Comparison of ENCODE assay signal across 11 cellular contexts in the genomic region with DNA sequence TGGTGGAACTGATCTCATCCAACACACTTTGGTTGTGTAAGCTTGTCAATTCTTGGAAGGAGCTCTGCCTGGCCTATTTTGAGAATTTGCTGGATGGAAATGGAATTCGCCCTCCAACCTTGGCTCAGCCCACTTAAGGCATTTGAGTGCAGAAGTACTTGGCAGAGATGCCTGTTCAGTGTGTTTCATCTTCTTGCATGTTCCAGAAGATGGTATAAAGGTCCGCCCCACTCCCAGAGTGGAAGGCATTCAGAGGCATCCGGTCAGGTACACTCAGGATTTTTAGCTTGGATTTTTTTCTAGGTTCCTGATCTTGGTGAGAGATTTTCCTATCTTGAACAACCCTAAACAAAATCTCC.
DNase-seq lines count a peak whose midpoint lies in the region; ATAC-seq, FAIRE-seq and TF ChIP-seq lines count a peak whose summit lies in the region.
"Had no signal": no experiment of that assay in that cellular context is flagged by ENCODE, and none has a peak within 500 bp of the region (broad histone marks: within the 10 kb centered on the region; RNA-seq: fewer than 3 reads in every experiment).

No MANE protein-coding gene starts in this region.

- H3K4me3 ChIP-seq in K562 (no peak overlapping the region), left ventricle myocardium inferior (no peak overlapping the region), skin epidermis (no peak overlapping the region)
- H3K4me3 ChIP-seq: SJCRH30 had no signal

- no peak for TF ChIP-seq POLR2A in K562 (conservative IDR thresholded peaks at IDR 0.05)

- H3K4me1 Mint-ChIP-seq in activated CD8-positive, alpha-beta memory T cell treated with anti-CD3 and anti-CD28 coated beads, Interleukin-2, amount 10 ng/mL, durations not matched to agents 7 days and 5 days: no peaks in the 10 kb centered on the region
- H3K4me1 Mint-ChIP-seq: activated naive CD4-positive, alpha-beta T cell treated with anti-CD3 and anti-CD28 coated beads, Interleukin-2, amount 50 U/mL, for 24 hours had no signal

- POLR2A ChIA-PET in K562 (lab: Yijun Ruan, JAX): interaction anchor here (1.0 to 1.3 kb wide), 2 partner anchors 11 to 13 kb away, joined by 3 read pairs; no protein-coding TSS in a partner anchor

- H4K20me1 ChIP-seq in K562 (replicated peaks; ENCODE audit: control insufficient read depth, insufficient read depth, low read length): no peaks in the 10 kb centered on the region

- H3K4me2 ChIP-seq in K562 (ENCODE audit: insufficient read depth, low read length): no peak overlapping the region; the same call in 1 of the 2 replicates

- H3K79me2 ChIP-seq in K562 (ENCODE audit: control insufficient read depth, insufficient read depth, low read length): peaks cover 9% of the 10 kb centered on the region

- intact Hi-C loops in K562 (cut with micrococcal nuclease): loop anchor here (2.0 kb wide), 2 partner anchors 22 to 52 kb away; no protein-coding TSS in a partner anchor
- intact Hi-C loops in left ventricle myocardium inferior (cut with micrococcal nuclease): no loop called here

- no peak overlapping the region for H3K27ac Mint-ChIP-seq in activated CD8-positive, alpha-beta memory T cell treated with anti-CD3 and anti-CD28 coated beads, Interleukin-2, amount 10 ng/mL, durations not matched to agents 7 days and 5 days
- H3K27ac Mint-ChIP-seq: activated CD4-positive, alpha-beta memory T cell treated with anti-CD3 and anti-CD28 coated beads for 36 hours; activated naive CD4-positive, alpha-beta T cell treated with anti-CD3 and anti-CD28 coated beads, Interleukin-2, amount 50 U/mL, for 24 hours had no signal

- no peaks in the 10 kb centered on the region for H3K9me3 Mint-ChIP-seq in activated CD8-positive, alpha-beta memory T cell treated with anti-CD3 and anti-CD28 coated beads, Interleukin-2, amount 10 ng/mL, durations not matched to agents 7 days and 5 days (ENCODE audit: low read depth)
- H3K9me3 Mint-ChIP-seq: activated CD4-positive, alpha-beta memory T cell treated with anti-CD3 and anti-CD28 coated beads for 36 hours had no signal

- H3K27ac ChIP-seq in K562 (ENCODE audit: extremely low read depth, low read depth, low read length) (peak overlapping the region; percentile 80; the same call in 2 of the 3 replicates), left ventricle myocardium inferior (replicated peaks) (peak overlapping the region; percentile 81), skin epidermis (peak overlapping the region in 16 of 21 experiments; percentile 5 to 82 (median 66))
- H3K27ac ChIP-seq: SJCRH30 had no signal

- no peak for FAIRE-seq in K562 (lab: Jason Lieb, UNC)

- no peaks in the 10 kb centered on the region for H3K36me3 Mint-ChIP-seq in activated CD8-positive, alpha-beta memory T cell treated with anti-CD3 and anti-CD28 coated beads, Interleukin-2, amount 10 ng/mL, durations not matched to agents 7 days and 5 days
- H3K36me3 Mint-ChIP-seq: activated CD4-positive, alpha-beta memory T cell treated with anti-CD3 and anti-CD28 coated beads for 36 hours; activated naive CD4-positive, alpha-beta T cell treated with anti-CD3 and anti-CD28 coated beads, Interleukin-2, amount 50 U/mL, for 24 hours had no signal

- no peak for TF ChIP-seq EP300 in K562 (IDR thresholded peaks at IDR 0.05; ENCODE audit: low read length)

- H3K4me1 ChIP-seq in K562 (replicated peaks in 1 of 2; ENCODE audit: control insufficient read depth in 2 of 2, insufficient read depth in 2 of 2, low read length in 2 of 2): peaks cover 40 to 67% of the 10 kb centered on the region in 2 experiments
- peaks cover 26% of the 10 kb centered on the region for H3K4me1 ChIP-seq in left ventricle myocardium inferior
- H3K4me1 ChIP-seq: SJCRH30 had no signal

- H2AFZ ChIP-seq in K562 (ENCODE audit: low read depth, low read length): no peak overlapping the region

- CTCF ChIA-PET in K562 (lab: Yijun Ruan, JAX; ENCODE audit: low intra/inter-chr PET ratio): no interaction called here
- CTCF ChIA-PET in activated CD8-positive, alpha-beta memory T cell treated with anti-CD3 and anti-CD28 coated beads, Interleukin-2, amount 10 ng/mL, durations not matched to agents 7 days and 5 days (lab: Charles Lee): no interaction called here

- H3K9me3 ChIP-seq in K562 (replicated peaks; ENCODE audit: control insufficient read depth, insufficient read depth, low read depth, low read length) (no peaks in the 10 kb centered on the region), left ventricle myocardium inferior (replicated peaks) (peaks cover 15% of the 10 kb centered on the region)
- H3K9me3 ChIP-seq: SJCRH30 had no signal

- H3K36me3 ChIP-seq in K562 (ENCODE audit: control insufficient read depth, insufficient read depth, low read length): 0 out of 3 replicates have a peak, but pooled peaks cover 4% of the 10 kb centered on the region
- no peaks in the 10 kb centered on the region for H3K36me3 ChIP-seq in left ventricle myocardium inferior
- H3K36me3 ChIP-seq: SJCRH30 had no signal

- 75% methylated on average over 3 of the region's 3 CpGs for WGBS in K562 (ENCODE audit: insufficient coverage, low coverage, missing lambda C conversion rate)

- TF ChIP-seq CTCF in K562 (IDR thresholded peaks at IDR 0.05 in 2 of 3, conservative IDR thresholded peaks at IDR 0.05 in 1 of 3; ENCODE audit: insufficient read depth in 2 of 3, low read depth in 1 of 3, low read length in 3 of 3): no peak
- TF ChIP-seq CTCF in left ventricle myocardium inferior (IDR thresholded peaks at IDR 0.05; ENCODE audit: borderline replicate concordance): no peak

- in situ Hi-C loops in K562 (cut with MboI): no loop called here

- 0 out of 4 replicates have a peak overlapping the region, but pooled peaks of 1 of the 2 experiments have one; percentile 43 for H3K9ac ChIP-seq in K562 (ENCODE audit: insufficient read depth in 1 of 2, low read depth in 2 of 2, low read length in 2 of 2)

- H3K27me3 ChIP-seq in K562 (ENCODE audit: control insufficient read depth in 2 of 2, insufficient read depth in 2 of 2, low read length in 2 of 2): no peaks in the 10 kb centered on the region
- no peaks in the 10 kb centered on the region for H3K27me3 ChIP-seq in left ventricle myocardium inferior (ENCODE audit: low read depth)
- H3K27me3 ChIP-seq: SJCRH30 had no signal

- H3K4me3 Mint-ChIP-seq in activated CD8-positive, alpha-beta memory T cell treated with anti-CD3 and anti-CD28 coated beads, Interleukin-2, amount 10 ng/mL, durations not matched to agents 7 days and 5 days: no peak overlapping the region
- H3K4me3 Mint-ChIP-seq: activated CD4-positive, alpha-beta memory T cell treated with anti-CD3 and anti-CD28 coated beads for 36 hours; activated naive CD4-positive, alpha-beta T cell treated with anti-CD3 and anti-CD28 coated beads, Interleukin-2, amount 50 U/mL, for 24 hours had no signal

- BruUV-seq in K562 (replicated peaks; lab: Mats Ljungman, UMichigan): no TSS peak

- no peak for TF ChIP-seq RAD21 in K562 (CRISPR knock-in tag; conservative IDR thresholded peaks at IDR 0.05 in 1 of 2, IDR thresholded peaks at IDR 0.05 in 1 of 2)

- peaks cover 31% of the 10 kb centered on the region for H3K27me3 Mint-ChIP-seq in activated CD8-positive, alpha-beta memory T cell treated with anti-CD3 and anti-CD28 coated beads, Interleukin-2, amount 10 ng/mL, durations not matched to agents 7 days and 5 days

- H3K9me1 ChIP-seq in K562 (ENCODE audit: control insufficient read depth, insufficient read depth, low read length): no peaks in the 10 kb centered on the region

- no peak for ATAC-seq in K562
- no peak for ATAC-seq in activated CD8-positive, alpha-beta memory T cell treated with anti-CD3 and anti-CD28 coated beads, Interleukin-2, amount 10 ng/mL, durations not matched to agents 7 days and 5 days

- DNase-seq in EH (ENCODE audit: low read depth) (peak; percentile 84), K562 (ENCODE audit: extremely low read depth in 1 of 4, low spot score in 3 of 4) (no peak), left ventricle myocardium inferior (no peak), occipital lobe (lab: John Stamatoyannopoulos, UW) (no peak), islet precursor cell (no peak)
- DNase-seq in stimulated activated CD4-positive, alpha-beta T cell treated with anti-CD3 and anti-CD28 coated beads, Interleukin-4, amount 100 ng/mL, for 24 hours: no peak
- DNase-seq in activated CD8-positive, alpha-beta memory T cell treated with anti-CD3 and anti-CD28 coated beads, Interleukin-2, amount 10 ng/mL, durations not matched to agents 7 days and 5 days: no peak
- DNase-seq: activated CD4-positive, alpha-beta memory T cell treated with anti-CD3 and anti-CD28 coated beads for 36 hours; SJCRH30 had no signal

TF ChIP-seq in K562, 482 proteins besides CTCF, POLR2A, EP300 and RAD21 (continues in another document):
- TF ChIP-seq TCF7L2 (IDR thresholded peaks at IDR 0.05; ENCODE audit: low read depth, low read length): no peak
- no peak for TF ChIP-seq ZC3H4 (CRISPR knock-in tag; IDR thresholded peaks at IDR 0.05; ENCODE audit: borderline replicate concordance)
- peak; percentile 1 for TF ChIP-seq POLR2B (IDR thresholded peaks at IDR 0.05; ENCODE audit: low read depth, partially characterized antibody)
- TF ChIP-seq ETV6 (IDR thresholded peaks at IDR 0.05; ENCODE audit: borderline replicate concordance in 1 of 2, low read depth in 2 of 2, low read length in 1 of 2): no peak
- no peak for TF ChIP-seq ETV6 (CRISPR knock-in tag; IDR thresholded peaks at IDR 0.05; ENCODE audit: borderline replicate concordance)
- TF ChIP-seq TAF1 (IDR thresholded peaks at IDR 0.05; ENCODE audit: control insufficient read depth, extremely low read depth, insufficient read depth, low read length, severe bottlenecking): no peak
- TF ChIP-seq SPI1 (IDR thresholded peaks at IDR 0.05; ENCODE audit: borderline replicate concordance, low read depth, low read length): no peak
- peak in 1 of 2 experiments; percentile 11; a peak in 1 of 4 replicates for TF ChIP-seq FOXK2 (conservative IDR thresholded peaks at IDR 0.05 in 1 of 2, IDR thresholded peaks at IDR 0.05 in 1 of 2; ENCODE audit: low read depth in 2 of 2)
- no peak for TF ChIP-seq TOE1 (IDR thresholded peaks at IDR 0.05; ENCODE audit: borderline replicate concordance)
- no peak for TF ChIP-seq TOE1 (CRISPR knock-in tag; IDR thresholded peaks at IDR 0.05; ENCODE audit: borderline replicate concordance, low read depth)
- TF ChIP-seq JUNB (CRISPR knock-in tag; conservative IDR thresholded peaks at IDR 0.05): no peak
- TF ChIP-seq, protein P1, sequence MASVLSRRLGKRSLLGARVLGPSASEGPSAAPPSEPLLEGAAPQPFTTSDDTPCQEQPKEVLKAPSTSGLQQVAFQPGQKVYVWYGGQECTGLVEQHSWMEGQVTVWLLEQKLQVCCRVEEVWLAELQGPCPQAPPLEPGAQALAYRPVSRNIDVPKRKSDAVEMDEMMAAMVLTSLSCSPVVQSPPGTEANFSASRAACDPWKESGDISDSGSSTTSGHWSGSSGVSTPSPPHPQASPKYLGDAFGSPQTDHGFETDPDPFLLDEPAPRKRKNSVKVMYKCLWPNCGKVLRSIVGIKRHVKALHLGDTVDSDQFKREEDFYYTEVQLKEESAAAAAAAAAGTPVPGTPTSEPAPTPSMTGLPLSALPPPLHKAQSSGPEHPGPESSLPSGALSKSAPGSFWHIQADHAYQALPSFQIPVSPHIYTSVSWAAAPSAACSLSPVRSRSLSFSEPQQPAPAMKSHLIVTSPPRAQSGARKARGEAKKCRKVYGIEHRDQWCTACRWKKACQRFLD (CRISPR knock-in tag; IDR thresholded peaks at IDR 0.05): 0 out of 2 replicates have a peak, but pooled peaks have one; percentile 55
